8 cellular contexts compared by ENCODE assay signal in the genomic region with DNA sequence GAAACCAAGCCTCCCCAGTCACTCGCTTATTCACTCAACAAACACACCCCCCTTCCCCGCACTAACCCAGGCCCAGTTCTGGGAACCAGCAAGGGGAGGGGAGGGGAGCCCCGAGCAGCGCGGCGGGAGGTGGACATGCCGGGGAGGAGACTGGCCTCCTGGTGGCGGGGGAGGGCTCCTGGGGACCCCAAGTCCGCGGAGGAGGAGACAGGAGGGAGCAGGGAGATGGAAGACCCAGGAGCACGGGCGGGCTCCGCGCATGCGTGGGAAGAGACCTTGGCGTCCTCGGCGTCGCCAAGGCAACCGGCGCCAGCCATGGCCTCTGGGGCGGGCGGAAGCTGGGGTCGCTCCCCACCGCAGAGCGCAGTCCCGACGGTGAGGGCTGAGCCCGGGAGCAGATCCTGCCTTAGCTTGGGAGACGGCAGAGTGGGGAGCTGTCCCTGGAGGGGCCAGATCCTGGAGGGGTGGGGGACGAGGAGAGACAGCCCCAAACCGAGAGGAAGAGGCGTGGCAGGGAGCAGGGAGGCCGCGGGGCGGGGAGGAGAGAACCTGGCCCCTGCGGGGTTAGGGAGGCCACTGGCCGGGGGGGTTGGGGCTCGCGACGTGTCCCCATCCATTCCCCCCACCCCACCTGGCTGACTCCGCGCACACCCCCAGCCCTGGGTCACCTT. TPM values are rescaled to one million over a fixed set of nuclear protein-coding genes. Genes with fewer than 3 reads are reported as not detected.
DNase-seq lines count a peak whose midpoint lies in the region; ATAC-seq and TF ChIP-seq lines count a peak whose summit lies in the region.

A gene (plus strand): TSS at position 302 of the 671 bp plus-strand sequence. CDS start 14 bp downstream, at position 316.

- H3K36me3 ChIP-seq in Peyer's patch (no peaks in the 10 kb centered on the region), neutrophil (no peaks in the 10 kb centered on the region), testis (ENCODE audit: low read depth, missing control alignments) (no peaks in the 10 kb centered on the region)

- no peak for TF ChIP-seq CTCF in GM10266 (IDR thresholded peaks at IDR 0.05; ENCODE audit: control insufficient read depth, insufficient read depth, low read depth, missing control alignments)
- TF ChIP-seq CTCF in Peyer's patch (IDR thresholded peaks at IDR 0.05): no peak
- TF ChIP-seq CTCF in foreskin keratinocyte (conservative IDR thresholded peaks at IDR 0.05): no peak
- TF ChIP-seq CTCF in neutrophil (IDR thresholded peaks at IDR 0.05): no peak
- TF ChIP-seq CTCF in testis (IDR thresholded peaks at IDR 0.05): no peak

- peak within 1 kb of the TSS in 2 of 4 donors; percentile 5 to 28 for H3K27ac ChIP-seq in Peyer's patch
- H3K27ac ChIP-seq in foreskin keratinocyte: no peak within 1 kb of the TSS
- H3K27ac ChIP-seq in neutrophil: no peak within 1 kb of the TSS
- no peak within 1 kb of the TSS for H3K27ac ChIP-seq in testis

- intact Hi-C loops in testis (cut with DNase I; ENCODE audit: low total_unique reads): no loop called here

- H3K9me3 ChIP-seq in Peyer's patch (no peaks in the 10 kb centered on the region), neutrophil (no peaks in the 10 kb centered on the region), testis (no peaks in the 10 kb centered on the region)

- peak; percentile 87 for DNase-seq in GM10266 (ENCODE audit: extremely low spot score)
- peak; percentile 53 for DNase-seq in HT-29 (ENCODE audit: low spot score)
- peak; percentile 58 to 83 (median 71) for DNase-seq in Peyer's patch
- peak; percentile 63 for DNase-seq in activated T-helper 9 cell treated with anti-CD3 and anti-CD28 coated beads, Interleukin-2, amount 50 U/mL, for 16 hours (ENCODE audit: low read depth)
- peak in 1 of 2 donors; percentile 23 for DNase-seq in foreskin keratinocyte
- DNase-seq in testis: peak; percentile 79

- H3K27me3 ChIP-seq in Peyer's patch (no peaks in the 10 kb centered on the region), foreskin keratinocyte (peaks cover 56% of the 10 kb centered on the region), neutrophil (peaks cover 75% of the 10 kb centered on the region), testis (no peaks in the 10 kb centered on the region)

- 2 to 3% methylated on average over 19 to 43 of the region's 43 CpGs for WGBS in testis, 2 donors

- ATAC-seq in foreskin keratinocyte: peak; percentile 69
- ATAC-seq in GM18858 (IDR thresholded peaks at IDR 0.05; ENCODE audit: unreplicated experiment): no peak

- TF ChIP-seq POLR2A in Peyer's patch (IDR thresholded peaks at IDR 0.05): no peak
- TF ChIP-seq POLR2A in testis (IDR thresholded peaks at IDR 0.05): no peak

- peak within 1 kb of the TSS; percentile 51 to 68 (median 64) for H3K4me3 ChIP-seq in Peyer's patch
- H3K4me3 ChIP-seq in neutrophil (ENCODE audit: low read depth in 1 of 2, low read length in 1 of 2): peak within 1 kb of the TSS; percentile 58 to 67
- H3K4me3 ChIP-seq in testis: peak within 1 kb of the TSS; percentile 55 to 70

- H3K4me1 ChIP-seq in Peyer's patch: peaks cover 0 to 18% (median 8%) of the 10 kb centered on the region in 4 donors
- no peaks in the 10 kb centered on the region for H3K4me1 ChIP-seq in foreskin keratinocyte
- peaks cover 14 to 18% of the 10 kb centered on the region in 2 experiments for H3K4me1 ChIP-seq in neutrophil (ENCODE audit: control insufficient read depth in 1 of 2, insufficient read depth in 1 of 2, low read depth in 1 of 2, low read length in 1 of 2)
- H3K4me1 ChIP-seq in testis: peaks cover 10% of the 10 kb centered on the region

RNA-seq across cellular contexts. Expression of the gene that starts here (rescaled TPM):
- total RNA-seq in HT-29 (2014; rRNA removed; shearing (Covaris generic)): 0.10 TPM in 1 of 2 replicates, not detected in the other
- total RNA-seq in Peyer's patch: under 1 TPM in 1 of 4 donors, not detected in 3; 0.27 TPM
- total RNA-seq in foreskin keratinocyte: 0.03 TPM in 1 of 2 replicates, not detected in the other
- polyA plus RNA-seq in foreskin keratinocyte: 0.03 and 0.06 TPM in 2 replicates
- 10 to 100 TPM in 1 of 2 donors, 1 to 10 TPM in 1; 8.6 to 12.2 TPM for total RNA-seq in testis
- polyA plus RNA-seq in testis (ENCODE audit: insufficient read depth, low read depth, low replicate concordance): 21.8 TPM

Comparison
In these comparisons a context has a peak if more than half of its experiments do, and no peak if none do; other contexts are left out.
1. RNA of the gene that starts here (polyA plus RNA-seq): 21.8 TPM in testis (single experiment); 0.03 to 0.06 TPM in foreskin keratinocyte; every median in the first group is over 10 times any median in the second.
2. Peak in DNase-seq in HT-29; RNA of the gene not detected or under 1 TPM.
3. Peak in DNase-seq and H3K4me3 ChIP-seq in Peyer's patch; RNA of the gene not detected or under 1 TPM.
4. Peak in ATAC-seq in foreskin keratinocyte; RNA of the gene not detected or under 1 TPM.
5. Peak in every context shown above with its lines, with median percentiles within 50 percentile points of each other: H3K4me3 ChIP-seq.